ENCODE assay signal across 12 cellular contexts in the genomic region with DNA sequence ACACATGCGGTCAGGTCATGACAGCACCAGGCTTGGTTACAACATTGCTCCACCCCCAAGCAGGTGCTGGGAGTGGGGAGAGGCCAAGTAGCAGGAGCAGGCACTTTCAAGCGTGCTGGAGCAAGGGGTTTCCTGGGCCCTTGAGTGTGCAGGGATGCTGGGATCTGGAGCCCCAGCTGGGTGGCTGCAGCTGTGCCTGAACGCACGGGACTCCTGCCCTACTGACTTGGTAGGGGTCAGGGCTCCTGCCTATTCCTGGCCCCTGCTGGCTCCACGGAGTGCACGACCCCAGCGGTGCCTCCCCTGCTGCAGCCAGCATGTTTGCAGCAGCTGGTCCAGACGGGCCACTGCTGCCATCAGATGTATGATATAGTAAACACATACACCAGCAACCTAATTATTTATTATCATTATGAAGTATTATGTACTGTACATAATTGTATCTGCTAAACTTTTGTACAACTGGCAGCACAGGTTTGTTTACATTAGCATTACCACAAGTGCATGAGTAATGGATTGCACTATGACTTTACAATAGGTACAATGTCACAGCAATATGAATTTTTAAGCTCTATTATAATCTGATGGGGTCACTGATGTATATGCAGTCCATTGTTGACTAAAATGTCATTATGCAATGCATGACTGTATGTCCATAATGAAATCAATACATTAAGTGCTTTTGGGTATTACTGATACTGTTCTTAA.
"Had no signal": no experiment of that assay in that cellular context is flagged by ENCODE, and none has a peak within 500 bp of the region (broad histone marks: within the 10 kb centered on the region; RNA-seq: fewer than 3 reads in every experiment).

No MANE protein-coding gene starts in this region.

- H3K27me3 ChIP-seq: tibial artery had no signal

- H3K27me3 Mint-ChIP-seq: activated CD4-positive, alpha-beta memory T cell treated with anti-CD3 and anti-CD28 coated beads for 36 hours; activated CD4-positive, alpha-beta T cell treated with anti-CD3 and anti-CD28 coated beads for 36 hours; stimulated activated naive B cell treated with anti-CD40 and anti-IgM and Interleukin-4, amounts not matched to agents 10 μg/mL and 1 μg/mL and 100 μg/mL, for 72 hours had no signal

- H3K4me3 Mint-ChIP-seq: activated CD4-positive, alpha-beta memory T cell treated with anti-CD3 and anti-CD28 coated beads for 36 hours; activated CD4-positive, alpha-beta T cell treated with anti-CD3 and anti-CD28 coated beads for 36 hours; activated T-cell treated with anti-CD3 and anti-CD28 coated beads, Interleukin-2, amount 50 U/mL, for 4 hours; nephron; stimulated activated naive B cell treated with anti-CD40 and anti-IgM and Interleukin-4, amounts not matched to agents 10 μg/mL and 1 μg/mL and 100 μg/mL, for 72 hours had no signal

- H3K27ac Mint-ChIP-seq: activated CD4-positive, alpha-beta memory T cell treated with anti-CD3 and anti-CD28 coated beads for 36 hours; activated CD4-positive, alpha-beta T cell treated with anti-CD3 and anti-CD28 coated beads for 36 hours; activated naive CD4-positive, alpha-beta T cell treated with anti-CD3 and anti-CD28 coated beads, Interleukin-2, amount 50 U/mL, for 72 hours; nephron; stimulated activated naive B cell treated with anti-CD40 and anti-IgM and Interleukin-4, amounts not matched to agents 10 μg/mL and 1 μg/mL and 100 μg/mL, for 72 hours had no signal

- DNase-seq: activated CD4-positive, alpha-beta memory T cell treated with anti-CD3 and anti-CD28 coated beads for 36 hours; activated CD4-positive, alpha-beta T cell treated with anti-CD3 and anti-CD28 coated beads for 36 hours; activated effector memory CD4-positive, alpha-beta T cell treated with anti-CD3 and anti-CD28 coated beads, Interleukin-2, amount 50 U/mL, for 16 hours; activated T-cell treated with anti-CD3 and anti-CD28 coated beads, Interleukin-2, amount 50 U/mL, for 4 hours; effector CD8-positive, alpha-beta T cell; foreskin melanocyte; occipital lobe; stimulated activated CD4-positive, alpha-beta T cell treated with anti-CD3 and anti-CD28 coated beads, Interleukin-2, amount 100 ng/mL, for 48 hours; stimulated activated naive B cell treated with anti-CD40 and anti-IgM and Interleukin-4, amounts not matched to agents 10 μg/mL and 1 μg/mL and 100 μg/mL, for 72 hours; tibial artery had no signal

- H3K36me3 ChIP-seq: tibial artery had no signal

- H3K4me3 ChIP-seq: tibial artery had no signal

- ATAC-seq: activated CD4-positive, alpha-beta T cell treated with anti-CD3 and anti-CD28 coated beads for 36 hours; activated naive CD4-positive, alpha-beta T cell treated with anti-CD3 and anti-CD28 coated beads, Interleukin-2, amount 50 U/mL, for 72 hours; stimulated activated naive B cell treated with anti-CD40 and anti-IgM and Interleukin-4, amounts not matched to agents 10 μg/mL and 1 μg/mL and 100 μg/mL, for 72 hours had no signal

- H3K9me3 ChIP-seq: tibial artery had no signal

- H3K36me3 Mint-ChIP-seq: activated CD4-positive, alpha-beta memory T cell treated with anti-CD3 and anti-CD28 coated beads for 36 hours; activated naive CD4-positive, alpha-beta T cell treated with anti-CD3 and anti-CD28 coated beads, Interleukin-2, amount 50 U/mL, for 72 hours; stimulated activated naive B cell treated with anti-CD40 and anti-IgM and Interleukin-4, amounts not matched to agents 10 μg/mL and 1 μg/mL and 100 μg/mL, for 72 hours had no signal

- H3K4me1 ChIP-seq: tibial artery had no signal

- H3K4me1 Mint-ChIP-seq: activated CD4-positive, alpha-beta T cell treated with anti-CD3 and anti-CD28 coated beads for 36 hours; nephron; stimulated activated naive B cell treated with anti-CD40 and anti-IgM and Interleukin-4, amounts not matched to agents 10 μg/mL and 1 μg/mL and 100 μg/mL, for 72 hours had no signal

- H3K9me3 Mint-ChIP-seq: activated CD4-positive, alpha-beta memory T cell treated with anti-CD3 and anti-CD28 coated beads for 36 hours; nephron had no signal

- H3K27ac ChIP-seq: tibial artery had no signal
